Comparison of ENCODE assay signal across 11 cellular contexts in genomic region chr22:18091478-18091877, GRCh38. TPM values are rescaled to one million over a fixed set of nuclear protein-coding genes. Genes with fewer than 3 reads are reported as not detected.
DNase-seq lines count a peak whose midpoint lies in the region; ATAC-seq and TF ChIP-seq lines count a peak whose summit lies in the region.
"Had no signal": no experiment of that assay in that cellular context is flagged by ENCODE, and none has a peak within 500 bp of the region (broad histone marks: within the 10 kb centered on the region; RNA-seq: fewer than 3 reads in every experiment).

No MANE protein-coding gene starts in this region.

- H3K27me3 ChIP-seq in mucosa of stomach (ENCODE audit: control insufficient read depth, insufficient read depth, low read length) (no peaks in the 10 kb centered on the region), upper lobe of right lung (no peaks in the 10 kb centered on the region)
- H3K27me3 ChIP-seq: BE2C had no signal

- no peak for DNase-seq in activated T-cell treated with anti-CD3 and anti-CD28 coated beads, Interleukin-2, amount 50 U/mL, for 72 hours
- no peak for DNase-seq in activated T-cell treated with anti-CD3 and anti-CD28 coated beads, Interleukin-2, amount 50 U/mL, for 1 hour
- DNase-seq in epithelial cell of prostate (ENCODE audit: low read depth, low spot score) (no peak), upper lobe of right lung (no peak), NOMO-1 (lab: John Stamatoyannopoulos, UW; ENCODE audit: unreplicated experiment in 2 of 2) (no peak), NCI-H1930 (lab: John Stamatoyannopoulos, UW) (no peak)
- DNase-seq in stimulated activated CD4-positive, alpha-beta T cell treated with anti-CD3 and anti-CD28 coated beads, Interleukin-4, amount 100 ng/mL, for 24 hours: no peak
- DNase-seq: BE2C, NCI-H187 had no signal

- no peaks in the 10 kb centered on the region for H3K9me3 ChIP-seq in mucosa of stomach (ENCODE audit: control insufficient read depth, low read length)
- no peaks in the 10 kb centered on the region for H3K9me3 ChIP-seq in upper lobe of right lung
- H3K9me3 ChIP-seq: BE2C had no signal

- H3K36me3 ChIP-seq in mucosa of stomach (ENCODE audit: control insufficient read depth, insufficient read depth, low read length): no peaks in the 10 kb centered on the region
- H3K36me3 ChIP-seq in upper lobe of right lung: peaks cover 31% of the 10 kb centered on the region

- peaks cover 17% of the 10 kb centered on the region for H3K4me1 ChIP-seq in mucosa of stomach (ENCODE audit: control insufficient read depth, insufficient read depth, low read length)
- no peaks in the 10 kb centered on the region for H3K4me1 ChIP-seq in upper lobe of right lung
- H3K4me1 ChIP-seq: BE2C had no signal

- H3K4me3 ChIP-seq in mucosa of stomach (ENCODE audit: low read length) (peak overlapping the region; percentile 41), upper lobe of right lung (peak overlapping the region; percentile 36)
- H3K4me3 ChIP-seq: GM23338 had no signal

- H3K27ac ChIP-seq in epithelial cell of prostate (peak overlapping the region; percentile 49), upper lobe of right lung (peak overlapping the region; percentile 85)

- H3K27ac Mint-ChIP-seq in activated T-cell treated with anti-CD3 and anti-CD28 coated beads, Interleukin-2, amount 50 U/mL, for 72 hours: peak overlapping the region; percentile 93
- H3K27ac Mint-ChIP-seq: GM23338 had no signal

- TF ChIP-seq CTCF in upper lobe of right lung (IDR thresholded peaks at IDR 0.05): no peak

- no peaks in the 10 kb centered on the region for H3K27me3 Mint-ChIP-seq in activated T-cell treated with anti-CD3 and anti-CD28 coated beads, Interleukin-2, amount 50 U/mL, for 72 hours (ENCODE audit: low read depth)

- H3K9ac ChIP-seq in mucosa of stomach (ENCODE audit: low read length): peak overlapping the region; percentile 80

- ATAC-seq in activated T-cell treated with anti-CD3 and anti-CD28 coated beads, Interleukin-2, amount 50 U/mL, for 72 hours (replicated peaks in 1 of 2): peak; percentile 28 to 59
- no peak for ATAC-seq in upper lobe of right lung
- ATAC-seq: GM23338 had no signal

- intact Hi-C loops in upper lobe of right lung (cut with DNase I): no loop called here

- H3K4me3 Mint-ChIP-seq in activated T-cell treated with anti-CD3 and anti-CD28 coated beads, Interleukin-2, amount 50 U/mL, for 72 hours: peak overlapping the region in 1 of 2 donors; percentile 85
- H3K4me3 Mint-ChIP-seq: GM23338 had no signal

- peaks cover 51% of the 10 kb centered on the region for H3K4me1 Mint-ChIP-seq in activated T-cell treated with anti-CD3 and anti-CD28 coated beads, Interleukin-2, amount 50 U/mL, for 72 hours (ENCODE audit: low read depth)

- H3K9me3 Mint-ChIP-seq in activated T-cell treated with anti-CD3 and anti-CD28 coated beads, Interleukin-2, amount 50 U/mL, for 72 hours: no peaks in the 10 kb centered on the region
- H3K9me3 Mint-ChIP-seq: GM23338 had no signal

- H3K36me3 Mint-ChIP-seq in activated T-cell treated with anti-CD3 and anti-CD28 coated beads, Interleukin-2, amount 50 U/mL, for 72 hours (ENCODE audit: insufficient read depth in 2 of 2): peaks cover 8 to 27% of the 10 kb centered on the region in 2 donors

RNA-seq across cellular contexts. Expression of gene PEX26, which starts 13.7 kb away (rescaled TPM):
- 10 to 100 TPM; 41.8 to 48.1 TPM for total RNA-seq in activated T-cell treated with anti-CD3 and anti-CD28 coated beads, Interleukin-2, amount 50 U/mL, for 72 hours
- 35.5 TPM for total RNA-seq in upper lobe of right lung

RNA-seq across cellular contexts. Expression of gene TUBA8, which starts 19.1 kb away (rescaled TPM):
- 1 to 10 TPM in 1 of 2 donors, under 1 TPM in 1; 0.94 to 2.9 TPM for total RNA-seq in activated T-cell treated with anti-CD3 and anti-CD28 coated beads, Interleukin-2, amount 50 U/mL, for 72 hours
- total RNA-seq in upper lobe of right lung: 1.7 TPM

RNA-seq across cellular contexts. Expression of gene USP18, which starts 58.5 kb away (rescaled TPM):
- total RNA-seq in activated T-cell treated with anti-CD3 and anti-CD28 coated beads, Interleukin-2, amount 50 U/mL, for 72 hours: 10 to 100 TPM in 1 of 2 donors, 1 to 10 TPM in 1; 7.4 to 22.9 TPM
- total RNA-seq in upper lobe of right lung: 11.1 TPM
